ENCODE assay signal across 21 cellular contexts in genomic region chr18:9507565-9508088, GRCh38. TPM values are rescaled to one million over a fixed set of nuclear protein-coding genes. Genes with fewer than 3 reads are reported as not detected.
DNase-seq lines count a peak whose midpoint lies in the region; ATAC-seq, FAIRE-seq and TF ChIP-seq lines count a peak whose summit lies in the region.
"Had no signal": no experiment of that assay in that cellular context is flagged by ENCODE, and none has a peak within 500 bp of the region (broad histone marks: within the 10 kb centered on the region; RNA-seq: fewer than 3 reads in every experiment).

No MANE protein-coding gene starts in this region.

- peaks cover 0 to 5% of the 10 kb centered on the region in 2 experiments for H3K9me3 ChIP-seq in CD4-positive, CD25-positive, alpha-beta regulatory T cell (ENCODE audit: control insufficient read depth in 2 of 2, low read length in 2 of 2)
- H3K9me3 ChIP-seq in K562 (replicated peaks; ENCODE audit: control insufficient read depth, insufficient read depth, low read depth, low read length) (no peaks in the 10 kb centered on the region; the same call in 1 of the 2 replicates), A673 (ENCODE audit: low read depth, low read length, poor library complexity, severe bottlenecking) (peaks cover 3% of the 10 kb centered on the region)
- H3K9me3 ChIP-seq in naive thymus-derived CD4-positive, alpha-beta T cell (ENCODE audit: control insufficient read depth in 2 of 3, low read length in 3 of 3): peaks cover 0 to 6% (median 0%) of the 10 kb centered on the region in 3 experiments
- H3K9me3 ChIP-seq: A549 had no signal

- intact Hi-C loops in K562 (cut with micrococcal nuclease): no loop called here
- intact Hi-C loops in naive thymus-derived CD4-positive, alpha-beta T cell (cut with micrococcal nuclease): no loop called here
- intact Hi-C loops in A673 (cut with micrococcal nuclease; ENCODE audit: unreplicated experiment): no loop called here

- H3K27ac ChIP-seq in CD4-positive, CD25-positive, alpha-beta regulatory T cell (ENCODE audit: insufficient read depth, low read length, poor library complexity, severe bottlenecking): no peak overlapping the region
- H3K27ac ChIP-seq in K562 (ENCODE audit: extremely low read depth, low read depth, low read length): peak overlapping the region; percentile 11; the same call in 1 of the 3 replicates
- no peak overlapping the region for H3K27ac ChIP-seq in naive thymus-derived CD4-positive, alpha-beta T cell (ENCODE audit: low read depth, low read length)
- H3K27ac ChIP-seq in A673 (ENCODE audit: low read depth, low read length, poor library complexity, severe bottlenecking): no peak overlapping the region
- H3K27ac ChIP-seq: A549, GM23248 had no signal

- no peaks in the 10 kb centered on the region for H3K36me3 ChIP-seq in CD4-positive, CD25-positive, alpha-beta regulatory T cell (ENCODE audit: control insufficient read depth, insufficient read depth, low read length)
- H3K36me3 ChIP-seq in K562 (ENCODE audit: control insufficient read depth, insufficient read depth, low read length): no peaks in the 10 kb centered on the region
- no peaks in the 10 kb centered on the region for H3K36me3 ChIP-seq in naive thymus-derived CD4-positive, alpha-beta T cell (ENCODE audit: control insufficient read depth in 2 of 3, insufficient read depth in 3 of 3, low read length in 3 of 3)
- no peaks in the 10 kb centered on the region for H3K36me3 ChIP-seq in A673 (ENCODE audit: insufficient read depth, low read length, poor library complexity, severe bottlenecking)
- H3K36me3 ChIP-seq: MG63 had no signal

- no peak for TF ChIP-seq RAD21 in K562 (CRISPR knock-in tag; conservative IDR thresholded peaks at IDR 0.05 in 1 of 2, IDR thresholded peaks at IDR 0.05 in 1 of 2)

- H3K4me3 Mint-ChIP-seq in CD4-positive, CD25-positive, alpha-beta regulatory T cell: no peak overlapping the region
- H3K4me3 Mint-ChIP-seq in naive thymus-derived CD4-positive, alpha-beta T cell: no peak overlapping the region
- H3K4me3 Mint-ChIP-seq: CD14-positive monocyte, HFFc6 had no signal

- no peaks in the 10 kb centered on the region for H3K27me3 ChIP-seq in CD4-positive, CD25-positive, alpha-beta regulatory T cell (ENCODE audit: control insufficient read depth, insufficient read depth, low read length)
- H3K27me3 ChIP-seq in K562 (ENCODE audit: control insufficient read depth in 2 of 2, insufficient read depth in 2 of 2, low read length in 2 of 2): no peaks in the 10 kb centered on the region
- no peaks in the 10 kb centered on the region for H3K27me3 ChIP-seq in naive thymus-derived CD4-positive, alpha-beta T cell (ENCODE audit: control insufficient read depth in 2 of 2, insufficient read depth in 2 of 2, low read length in 2 of 2)
- no peaks in the 10 kb centered on the region for H3K27me3 ChIP-seq in A673 (replicated peaks; ENCODE audit: insufficient read depth, low read depth, low read length, poor library complexity)
- H3K27me3 ChIP-seq: MG63 had no signal

- in situ Hi-C loops in K562 (cut with MboI): loop anchor here (25.0 kb wide), 1 partner anchor 845 kb away; no protein-coding TSS in a partner anchor

- TF ChIP-seq EP300 in K562 (IDR thresholded peaks at IDR 0.05; ENCODE audit: low read length): no peak

- H3K9ac ChIP-seq in K562 (ENCODE audit: insufficient read depth in 1 of 2, low read depth in 2 of 2, low read length in 2 of 2): no peak overlapping the region
- H3K9ac ChIP-seq: GM23248 had no signal

- BruUV-seq in K562 (replicated peaks; lab: Mats Ljungman, UMichigan) (no TSS peak), A673 (replicated peaks; lab: Mats Ljungman, UMichigan) (no TSS peak)

- H3K4me2 ChIP-seq in K562 (ENCODE audit: insufficient read depth, low read length): no peak overlapping the region
- H3K4me2 ChIP-seq: A549 had no signal

- H3K27me3 Mint-ChIP-seq in CD4-positive, CD25-positive, alpha-beta regulatory T cell: no peaks in the 10 kb centered on the region
- no peaks in the 10 kb centered on the region for H3K27me3 Mint-ChIP-seq in naive thymus-derived CD4-positive, alpha-beta T cell

- no peak overlapping the region for H3K4me3 ChIP-seq in CD4-positive, CD25-positive, alpha-beta regulatory T cell (ENCODE audit: low read depth, low read length)
- H3K4me3 ChIP-seq in K562 (no peak overlapping the region), A673 (ENCODE audit: low read depth, low read length, poor library complexity, severe bottlenecking) (no peak overlapping the region)
- no peak overlapping the region for H3K4me3 ChIP-seq in naive thymus-derived CD4-positive, alpha-beta T cell (ENCODE audit: low read length)
- H3K4me3 ChIP-seq: A549, GM23248, MG63 had no signal

- peaks cover 0 to 10% (median 4%) of the 10 kb centered on the region in 7 donors for H3K9me3 Mint-ChIP-seq in CD4-positive, CD25-positive, alpha-beta regulatory T cell
- peaks cover 0 to 15% (median 7%) of the 10 kb centered on the region in 11 donors for H3K9me3 Mint-ChIP-seq in naive thymus-derived CD4-positive, alpha-beta T cell

- 34% methylated on average over 2 of the region's 2 CpGs for WGBS in K562 (ENCODE audit: insufficient coverage, low coverage, missing lambda C conversion rate)

- peak overlapping the region; percentile 10 to 77 (median 76) for H3K27ac Mint-ChIP-seq in CD4-positive, CD25-positive, alpha-beta regulatory T cell
- H3K27ac Mint-ChIP-seq in naive thymus-derived CD4-positive, alpha-beta T cell: peak overlapping the region in 6 of 9 donors; percentile 11 to 38 (median 31)
- H3K27ac Mint-ChIP-seq: HFFc6 had no signal

- peaks cover 4% of the 10 kb centered on the region for H3K4me1 ChIP-seq in CD4-positive, CD25-positive, alpha-beta regulatory T cell (ENCODE audit: control insufficient read depth, insufficient read depth, low read length, poor library complexity, severe bottlenecking)
- H3K4me1 ChIP-seq in K562 (replicated peaks in 1 of 2; ENCODE audit: control insufficient read depth in 2 of 2, insufficient read depth in 2 of 2, low read length in 2 of 2): peaks cover 3 to 25% of the 10 kb centered on the region in 2 experiments; a peak in 4 of 5 replicates
- H3K4me1 ChIP-seq in naive thymus-derived CD4-positive, alpha-beta T cell (ENCODE audit: control insufficient read depth in 2 of 2, insufficient read depth in 2 of 2, low read length in 2 of 2): no peaks in the 10 kb centered on the region
- no peaks in the 10 kb centered on the region for H3K4me1 ChIP-seq in A673 (ENCODE audit: insufficient read depth, low read length, poor library complexity, severe bottlenecking)
- H3K4me1 ChIP-seq: A549 had no signal

- no peak for TF ChIP-seq POLR2A in K562 (conservative IDR thresholded peaks at IDR 0.05)

- no peak for DNase-seq in CD4-positive, CD25-positive, alpha-beta regulatory T cell
- no peak for DNase-seq in HEK293T (ENCODE audit: extremely low spot score)
- peak in 1 of 4 experiments; percentile 33 for DNase-seq in K562 (ENCODE audit: extremely low read depth in 1 of 4, low spot score in 3 of 4)
- DNase-seq in naive thymus-derived CD4-positive, alpha-beta T cell: no peak
- DNase-seq in stimulated activated CD4-positive, alpha-beta T cell treated with anti-CD3 and anti-CD28 coated beads, Interleukin-4, amount 100 ng/mL, for 24 hours: no peak
- DNase-seq in A673 (ENCODE audit: low spot score): no peak
- DNase-seq: Calu3, DND-41, GDM1, GM23248, HFFc6, MG63, NCI-H1105 treated with DMSO at 0.1 percent for 48 hours, NCI-H1930, NCI-H2171 treated with DMSO at 0.1 percent for 48 hours, SHP77 treated with DMSO at 0.1 percent for 48 hours had no signal

- peaks cover 13 to 42% (median 38%) of the 10 kb centered on the region in 4 donors for H3K4me1 Mint-ChIP-seq in CD4-positive, CD25-positive, alpha-beta regulatory T cell
- H3K4me1 Mint-ChIP-seq in naive thymus-derived CD4-positive, alpha-beta T cell: peaks cover 4 to 58% (median 38%) of the 10 kb centered on the region in 7 donors

- no peak overlapping the region for H2AFZ ChIP-seq in K562 (ENCODE audit: low read depth, low read length)
- H2AFZ ChIP-seq: GM23248 had no signal

- peaks cover 10% of the 10 kb centered on the region for H3K36me3 Mint-ChIP-seq in CD4-positive, CD25-positive, alpha-beta regulatory T cell
- H3K36me3 Mint-ChIP-seq in naive thymus-derived CD4-positive, alpha-beta T cell: peaks cover 0 to 30% (median 15%) of the 10 kb centered on the region in 5 donors

- POLR2A ChIA-PET in HEK293T (lab: Yijun Ruan, JAX) (no interaction called here), K562 (lab: Yijun Ruan, JAX) (interaction anchor here (0.7 to 2.0 kb wide), 4 partner anchors 13 to 351 kb away, joined by 3 to 7 read pairs (median 4); no protein-coding TSS in a partner anchor), A673 (lab: Charles Lee; ENCODE audit: low non-redundant PET) (no interaction called here)
- POLR2A ChIA-PET in naive thymus-derived CD4-positive, alpha-beta T cell (lab: Charles Lee): no interaction called here

- CTCF ChIA-PET in HEK293T (lab: Yijun Ruan, JAX) (no interaction called here), K562 (lab: Yijun Ruan, JAX; ENCODE audit: low intra/inter-chr PET ratio) (no interaction called here), A673 (lab: Charles Lee) (interaction anchor here (0.6 kb wide), 1 partner anchor 31 kb away, joined by 4 read pairs; no protein-coding TSS in a partner anchor)
- CTCF ChIA-PET in naive thymus-derived CD4-positive, alpha-beta T cell (lab: Charles Lee): interaction anchor here (0.6 kb wide), 1 partner anchor 854 kb away, joined by 3 read pairs; no protein-coding TSS in a partner anchor

- peaks cover 81% of the 10 kb centered on the region for H3K79me2 ChIP-seq in K562 (ENCODE audit: control insufficient read depth, insufficient read depth, low read length)

- no peaks in the 10 kb centered on the region for H3K9me1 ChIP-seq in K562 (ENCODE audit: control insufficient read depth, insufficient read depth, low read length)

- ATAC-seq in CD4-positive, CD25-positive, alpha-beta regulatory T cell (ENCODE audit: low read depth in 2 of 2): no peak
- peak; percentile 57 for ATAC-seq in K562
- ATAC-seq in naive thymus-derived CD4-positive, alpha-beta T cell: no peak
- no peak for ATAC-seq in HG02884 (IDR thresholded peaks at IDR 0.05; ENCODE audit: unreplicated experiment)
- ATAC-seq: A549 had no signal

- FAIRE-seq in K562 (lab: Jason Lieb, UNC): no peak
- FAIRE-seq: A549, GM12892, RCC 7860 had no signal

- TF ChIP-seq CTCF in K562 (IDR thresholded peaks at IDR 0.05 in 2 of 3, conservative IDR thresholded peaks at IDR 0.05 in 1 of 3; ENCODE audit: insufficient read depth in 2 of 3, low read depth in 1 of 3, low read length in 3 of 3): no peak
- no peak for TF ChIP-seq CTCF in A673 (conservative IDR thresholded peaks at IDR 0.05; ENCODE audit: low read depth, low read length)

- H4K20me1 ChIP-seq in K562 (replicated peaks; ENCODE audit: control insufficient read depth, insufficient read depth, low read length): no peaks in the 10 kb centered on the region

RNA-seq across cellular contexts. Expression of gene RALBP1, which starts 32.3 kb away (rescaled TPM):
- total RNA-seq in CD4-positive, CD25-positive, alpha-beta regulatory T cell: 27.0 TPM
- polyA plus RNA-seq in CD4-positive, CD25-positive, alpha-beta regulatory T cell: 10 to 100 TPM; 34.8 to 42.3 (median 39.7) TPM
- 20.8 and 41.1 TPM in 2 replicates for total RNA-seq in K562 (2011; cell fraction: chromatin; rRNA removed; ENCODE audit: low replicate concordance)
- 20.5 and 24.7 TPM in 2 replicates for total RNA-seq in K562 (2011; cell fraction: nucleolus; rRNA removed)
- 29.5 and 36.5 TPM in 2 replicates for total RNA-seq in K562 (2011; cell fraction: nucleoplasm; rRNA removed)
- 64.5 and 68.0 TPM in 2 replicates for total RNA-seq in K562 (2014; rRNA removed)
- 60.2 and 67.7 TPM in 2 replicates for total RNA-seq in K562 (2014; rRNA removed; fragmentation: Illumina TruSeq; extraction: Trizol)
- 62.5 and 65.9 TPM in 2 replicates for total RNA-seq in K562 (2015; rRNA removed; fragmentation: Illumina TruSeq; extraction: Trizol)
- total RNA-seq in K562 (2021): 65.3 and 70.0 TPM in 2 replicates
- polyA plus RNA-seq in K562 (2011; rRNA removed): 58.3 and 58.4 TPM in 2 replicates
- polyA plus RNA-seq in K562 (2011; cell fraction: cytosol; rRNA removed): 62.4 and 72.6 TPM in 2 replicates
- 30.6 and 32.7 TPM in 2 replicates for polyA plus RNA-seq in K562 (2011; cell fraction: nucleus; rRNA removed)
- polyA plus RNA-seq in K562 (2012): 46.1 and 50.9 TPM in 2 replicates
- 56.1 and 61.3 TPM in 2 replicates for polyA plus RNA-seq in K562 (2014; fragmentation: Illumina TruSeq; extraction: Trizol)
- polyA plus RNA-seq in K562 (2014; fragmentation: Nextera tagmentation; extraction: Ambion mirVana): 10 to 100 TPM; 10.9 to 13.1 TPM
- 60.4 and 69.6 TPM in 2 replicates for polyA plus RNA-seq in K562 (2014; rRNA removed)
- polyA minus RNA-seq in K562 (2011; rRNA and poly(A)+ RNA removed): 74.0 and 77.6 TPM in 2 replicates
- 44.2 and 45.3 TPM in 2 replicates for polyA minus RNA-seq in K562 (2011; cell fraction: cytosol; rRNA and poly(A)+ RNA removed)
- polyA minus RNA-seq in K562 (2011; cell fraction: nucleus; rRNA and poly(A)+ RNA removed): 20.2 and 27.3 TPM in 2 replicates
- total RNA-seq in naive thymus-derived CD4-positive, alpha-beta T cell: 10 to 100 TPM; 20.3 to 47.8 (median 42.2) TPM
- polyA plus RNA-seq in naive thymus-derived CD4-positive, alpha-beta T cell: 10 to 100 TPM; 31.5 to 40.0 TPM
- 53.5 and 57.8 TPM in 2 replicates for total RNA-seq in A673 (2021)

Comparison
In these comparisons a context has a peak if more than half of its experiments do, and no peak if none do; other contexts are left out.
1. CTCF ChIA-PET loops: an anchor here in naive thymus-derived CD4-positive, alpha-beta T cell (0.6 kb wide) and A673 (0.6 kb wide); none called in HEK293T and K562.